1 cellular context compared by ENCODE assay signal in genomic region chr1:45286521-45286920, GRCh38. TPM values are rescaled to one million over a fixed set of nuclear protein-coding genes. Genes with fewer than 3 reads are reported as not detected.
"Had no signal": no experiment of that assay in that cellular context is flagged by ENCODE, and none has a peak within 500 bp of the region (broad histone marks: within the 10 kb centered on the region; RNA-seq: fewer than 3 reads in every experiment).

No MANE protein-coding gene starts in this region.

RNA-seq across cellular contexts. Expression of gene HPDL, which starts 40.2 kb away (rescaled TPM):
- total RNA-seq: M059J had no signal
